23 cellular contexts compared by ENCODE assay signal in the genomic region with DNA sequence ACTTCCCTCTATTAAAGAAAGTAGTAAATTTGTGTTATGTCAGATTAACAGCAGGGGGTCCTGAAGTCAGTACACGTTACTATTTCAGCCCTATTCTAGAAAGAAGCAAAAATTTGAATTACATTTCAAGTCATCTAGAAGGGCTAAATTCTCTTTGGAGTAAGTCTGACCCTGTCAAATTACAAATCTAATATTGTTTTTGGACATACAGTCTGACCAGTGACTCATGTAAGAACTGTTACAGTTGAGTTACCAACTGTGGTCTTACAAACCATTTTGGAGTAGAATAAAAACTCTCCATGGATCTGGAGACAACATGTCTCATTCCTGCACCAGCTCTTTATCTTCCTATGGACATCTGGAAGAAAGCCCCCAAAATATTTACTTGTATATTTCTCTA. TPM values are rescaled to one million over a fixed set of nuclear protein-coding genes. Genes with fewer than 3 reads are reported as not detected.
"Had no signal": no experiment of that assay in that cellular context is flagged by ENCODE, and none has a peak within 500 bp of the region (broad histone marks: within the 10 kb centered on the region; RNA-seq: fewer than 3 reads in every experiment).

No MANE protein-coding gene starts in this region.

- H3K27ac ChIP-seq: breast epithelium, prostate gland, suprapubic skin, transverse colon, WERI-Rb-1 had no signal

- ATAC-seq: activated naive CD4-positive, alpha-beta T cell treated with anti-CD3 and anti-CD28 coated beads, Interleukin-2, amount 50 U/mL, for 72 hours; esophagus mucosa; right cardiac atrium had no signal

- H3K4me3 ChIP-seq: breast epithelium, prostate gland, suprapubic skin, transverse colon had no signal

- H3K9me3 ChIP-seq: breast epithelium, prostate gland, suprapubic skin, transverse colon had no signal

- H3K4me1 ChIP-seq: breast epithelium, prostate gland, suprapubic skin, transverse colon had no signal

- DNase-seq: activated CD4-positive, alpha-beta T cell treated with anti-CD3 and anti-CD28 coated beads for 1 hour; activated CD4-positive, alpha-beta T cell treated with anti-CD3 and anti-CD28 coated beads, Interleukin-2, amount 50 U/mL, for 4 hours; activated gamma-delta T cell; amniotic stem cell; effector CD8-positive, alpha-beta T cell; foreskin melanocyte; head of caudate nucleus; right cardiac atrium; small intestine; stimulated activated CD4-positive, alpha-beta T cell treated with anti-CD3 and anti-CD28 coated beads, Interleukin-15, amount 100 ng/mL, for 24 hours; stimulated activated CD4-positive, alpha-beta T cell treated with anti-CD3 and anti-CD28 coated beads, Interleukin-2, amount 100 ng/mL, for 48 hours; transverse colon; WERI-Rb-1 had no signal

- H3K36me3 ChIP-seq: breast epithelium, prostate gland, suprapubic skin, transverse colon, WERI-Rb-1 had no signal

- H3K27me3 ChIP-seq: breast epithelium, suprapubic skin, transverse colon had no signal

RNA-seq across cellular contexts. Expression of a gene that starts 36.0 kb away (rescaled TPM):
- total RNA-seq: activated CD8-positive, alpha-beta memory T cell treated with anti-CD3 and anti-CD28 coated beads for 36 hours; activated naive CD4-positive, alpha-beta T cell treated with anti-CD3 and anti-CD28 coated beads, Interleukin-2, amount 50 U/mL, for 72 hours; breast epithelium; esophagus mucosa; neural crest cell; osteoblast; prostate gland; right cardiac atrium; suprapubic skin; T-helper 2 cell treated with Interferon-gamma antibody and Interleukin-4, amounts not matched to agents 100 ng/mL and 5 ng/mL, for 36 hours; transverse colon had no signal
- polyA plus RNA-seq: liver, right cardiac atrium, small intestine had no signal
